In genomic region chr5:41869739-41870620, GRCh38 we compare ENCODE assay signal across 8 cellular contexts. TPM values are rescaled to one million over a fixed set of nuclear protein-coding genes. Genes with fewer than 3 reads are reported as not detected.
DNase-seq lines count a peak whose midpoint lies in the region; ATAC-seq and TF ChIP-seq lines count a peak whose summit lies in the region.

TSS of gene OXCT1 (minus strand) at chr5:41870425. CDS start at chr5:41870358, 67 bp downstream.

- 0 out of 2 replicates have a peak, but pooled peaks cover 3% of the 10 kb centered on the region for H3F3A ChIP-seq in GM23338 (replicated peaks; ENCODE audit: low read depth)
- H3F3A ChIP-seq in neural cell (ENCODE audit: insufficient read depth, low read length, poor library complexity, severe bottlenecking), result peaks cover 6% of the 10 kb centered on the region

- H3K4me3 Mint-ChIP-seq in GM23338, result peak within 1 kb of the TSS; percentile 89

- H3K9me3 ChIP-seq in neural cell (ENCODE audit: low read length), result no peaks in the 10 kb centered on the region
- H3K9me3 ChIP-seq in stomach, result no peaks in the 10 kb centered on the region

- H4K20me1 ChIP-seq in GM23338 (replicated peaks; ENCODE audit: insufficient read depth) (no peaks in the 10 kb centered on the region; the same call in 1 of the 2 replicates), neural cell (ENCODE audit: insufficient read depth) (no peaks in the 10 kb centered on the region)

- H3K79me2 ChIP-seq in GM23338 (replicated peaks; ENCODE audit: insufficient read depth), result peaks cover 25% of the 10 kb centered on the region
- H3K79me2 ChIP-seq in neural cell (replicated peaks; ENCODE audit: insufficient read depth, low read length), result no peaks in the 10 kb centered on the region

- H3K9me3 Mint-ChIP-seq in GM23338, result no peaks in the 10 kb centered on the region

- H3K36me3 ChIP-seq in GM23338 (ENCODE audit: insufficient read depth) (no peaks in the 10 kb centered on the region), neural cell (ENCODE audit: insufficient read depth, low read length) (no peaks in the 10 kb centered on the region), stomach (no peaks in the 10 kb centered on the region)

- H3K9me2 ChIP-seq in GM23338 (ENCODE audit: insufficient read depth) (no peaks in the 10 kb centered on the region), neural cell (ENCODE audit: insufficient read depth, low read length) (no peaks in the 10 kb centered on the region)

- H3K4me1 Mint-ChIP-seq in GM23338, result peaks cover 14% of the 10 kb centered on the region; the same call in 2 of the 3 replicates

- TF ChIP-seq RAD21 in neural cell (conservative IDR thresholded peaks at IDR 0.05), result no peak

- H3K4me2 ChIP-seq in GM23338 (peak within 1 kb of the TSS; percentile 92), neural cell (ENCODE audit: low read length) (peak within 1 kb of the TSS; percentile 67)

- TF ChIP-seq EP300 in neural cell (conservative IDR thresholded peaks at IDR 0.05; ENCODE audit: poor library complexity, severe bottlenecking) (peak; percentile 31), stomach (IDR thresholded peaks at IDR 0.05) (no peak)

- H3K27me3 ChIP-seq in GM23338 (ENCODE audit: insufficient read depth) (peaks cover 36% of the 10 kb centered on the region), neural cell (ENCODE audit: insufficient read depth, low read depth, low read length) (no peaks in the 10 kb centered on the region), stomach (no peaks in the 10 kb centered on the region)

- intact Hi-C loops in stomach (cut with DNase I; ENCODE audit: low total_unique reads), result no loop called here

- DNase-seq in EH (ENCODE audit: low read depth) (peak; percentile 84), GM23338 (ENCODE audit: low spot score) (peak; percentile 94), Kasumi-1 (lab: John Stamatoyannopoulos, UW) (peak; percentile 85 to 89), RWPE1 (ENCODE audit: low spot score) (peak; percentile 92), fibroblast of villous mesenchyme (ENCODE audit: low read depth) (peak; percentile 87), stomach (peak; percentile 82)
- peak; percentile 89 for DNase-seq in activated T-helper 9 cell treated with anti-CD3 and anti-CD28 coated beads, Interleukin-2, amount 50 U/mL, for 16 hours (ENCODE audit: low read depth)

- peaks cover 12% of the 10 kb centered on the region for H3K27me3 Mint-ChIP-seq in GM23338 (ENCODE audit: insufficient read depth, low read depth, poor library complexity)

- WGBS in stomach, 5 donors, result 0% methylated on average over 44 to 81 of the region's 81 CpGs

- H3K27ac ChIP-seq in GM23338 (ENCODE audit: low read depth), result no peak within 1 kb of the TSS
- peak within 1 kb of the TSS; percentile 94 for H3K27ac ChIP-seq in RWPE1
- peak within 1 kb of the TSS; percentile 84 for H3K27ac ChIP-seq in neural cell (ENCODE audit: low read length)
- peak within 1 kb of the TSS; percentile 84 to 96 (median 92) for H3K27ac ChIP-seq in stomach

- peaks cover 4% of the 10 kb centered on the region for H3K36me3 Mint-ChIP-seq in GM23338 (ENCODE audit: low read depth)

- CTCF ChIA-PET in RWPE1 (lab: Yijun Ruan, JAX), result interaction anchor here (0.6 to 1.0 kb wide), 2 partner anchors 55 to 758 kb away, joined by 3 read pairs; partner anchors contain the start of gene FBXO4

- peaks cover 10% of the 10 kb centered on the region; the same call in 1 of the 2 replicates for H3K4me1 ChIP-seq in GM23338 (ENCODE audit: insufficient read depth)
- H3K4me1 ChIP-seq in stomach, result peaks cover 12 to 43% (median 26%) of the 10 kb centered on the region in 4 donors

- POLR2A ChIA-PET in RWPE1 (lab: Yijun Ruan, JAX; ENCODE audit: low non-redundant PET), result interaction anchor here (0.6 to 1.1 kb wide), 2 partner anchors 34 to 902 kb away, joined by 3 to 5 read pairs; partner anchors contain the start of gene RIMOC1

- H3K27ac Mint-ChIP-seq in GM23338, result peak within 1 kb of the TSS; percentile 65

- H2AFZ ChIP-seq in GM23338, result peak within 1 kb of the TSS; percentile 99
- H2AFZ ChIP-seq in neural cell (ENCODE audit: low read depth, low read length), result peak within 1 kb of the TSS; percentile 90

- peak; percentile 85 for ATAC-seq in GM23338

- TF ChIP-seq POLR2A in stomach (IDR thresholded peaks at IDR 0.05), result peak in 2 of 4 donors; percentile 76 to 77

- TF ChIP-seq CTCF in GM23338 (conservative IDR thresholded peaks at IDR 0.05; ENCODE audit: low read depth in 2 of 2) (no peak), RWPE1 (conservative IDR thresholded peaks at IDR 0.05; ENCODE audit: low read depth) (no peak), fibroblast of villous mesenchyme (IDR thresholded peaks at IDR 0.05; ENCODE audit: insufficient read depth, low read depth, low read length) (no peak), neural cell (IDR thresholded peaks at IDR 0.05; ENCODE audit: poor library complexity, severe bottlenecking) (no peak), stomach (IDR thresholded peaks at IDR 0.05) (no peak)

- H3K9ac ChIP-seq in neural cell (ENCODE audit: low read length), result peak within 1 kb of the TSS; percentile 86

- H3K4me3 ChIP-seq in GM23338 (peak within 1 kb of the TSS; percentile 90), fibroblast of villous mesenchyme (ENCODE audit: low read depth, low read length) (peak within 1 kb of the TSS; percentile 84), neural cell (ENCODE audit: low read length) (peak within 1 kb of the TSS; percentile 86), stomach (peak within 1 kb of the TSS; percentile 76 to 90 (median 78))

TF ChIP-seq in GM23338, 12 proteins besides CTCF, POLR2A, EP300 and RAD21:
- TF ChIP-seq REST (IDR thresholded peaks at IDR 0.05; ENCODE audit: unreplicated experiment) (no peak), CREB1 (CRISPR knock-in tag; IDR thresholded peaks at IDR 0.05; ENCODE audit: low read depth) (peak; percentile 81), POLR2AphosphoS5 (IDR thresholded peaks at IDR 0.05; ENCODE audit: low read depth) (peak; percentile 82), EZH2phosphoT487 (IDR thresholded peaks at IDR 0.05; ENCODE audit: unreplicated experiment) (no peak), ZNF114 (CRISPR knock-in tag; IDR thresholded peaks at IDR 0.05) (no peak)

TF ChIP-seq in neural cell, 6 proteins besides CTCF, POLR2A, EP300 and RAD21:
- peak; percentile 82 for TF ChIP-seq REST (IDR thresholded peaks at IDR 0.05; ENCODE audit: borderline replicate concordance)
- peak; percentile 87 for TF ChIP-seq TAF1 (IDR thresholded peaks at IDR 0.05; ENCODE audit: low read depth)
- TF ChIP-seq SMC3 (conservative IDR thresholded peaks at IDR 0.05; ENCODE audit: poor library complexity), result peak; percentile 26
- TF ChIP-seq EZH2 (IDR thresholded peaks at IDR 0.05; ENCODE audit: borderline replicate concordance, insufficient read depth, low read length, poor library complexity, severe bottlenecking), result no peak
- TF ChIP-seq POLR2AphosphoS5 (IDR thresholded peaks at IDR 0.05), result peak; percentile 93
- TF ChIP-seq MXI1 (conservative IDR thresholded peaks at IDR 0.05; ENCODE audit: poor library complexity, severe bottlenecking), result peak; percentile 71

RNA-seq across cellular contexts. Expression of gene OXCT1, which starts in this region (rescaled TPM):
- total RNA-seq in GM23338 (2014; rRNA removed; shearing (Covaris generic)), result 29.2 and 37.0 TPM in 2 replicates
- polyA plus RNA-seq in GM23338 (2016; fragmentation: Nextera tagmentation; extraction: Ambion mirVana), result 11.6 and 12.9 TPM in 2 replicates
- 19.6 and 23.3 TPM in 2 replicates for total RNA-seq in fibroblast of villous mesenchyme
- 85.3 and 90.5 TPM in 2 replicates for polyA plus RNA-seq in neural cell
- polyA minus RNA-seq in neural cell, result 74.0 and 82.3 TPM in 2 replicates
- 10 to 100 TPM in 4 of 5 donors, 1 to 10 TPM in 1; 4.1 to 33.3 (median 11.6) TPM for total RNA-seq in stomach
- polyA plus RNA-seq in stomach, result 10 to 100 TPM; 13.7 to 16.4 (median 15.9) TPM
